Comparison of ENCODE assay signal across 13 cellular contexts in genomic region chr3:32781969-32782270, GRCh38. TPM values are rescaled to one million over a fixed set of nuclear protein-coding genes. Genes with fewer than 3 reads are reported as not detected.
A peak's percentile ranks its signal among the peaks of the same experiment; 100 is the strongest.
DNase-seq lines count a peak whose midpoint lies in the region; ATAC-seq and TF ChIP-seq lines count a peak whose summit lies in the region.
"Not testable (repeated sequence)": the region's sequence is repeated elsewhere in the genome, so short reads cannot be mapped to it uniquely, and the experiment has no call there.
"Had no signal": no experiment of that assay in that cellular context is flagged by ENCODE, and none has a peak within 500 bp of the region (broad histone marks: within the 10 kb centered on the region; RNA-seq: fewer than 3 reads in every experiment).

No MANE protein-coding gene starts in this region.

- not testable (repeated sequence) for H4K20me1 ChIP-seq in BLaER1 treated with 17β-estradiol and CSF1 and Interleukin-3, amounts not matched to agents 10 nM and 100 nM; smooth muscle cell (ENCODE audit: low read depth)

- not testable (repeated sequence) for H3K9me3 ChIP-seq in BLaER1 treated with 17β-estradiol and CSF1 and Interleukin-3, amounts not matched to agents 10 nM and 100 nM (replicated peaks in 1 of 11); SJCRH30 (replicated peaks); iPS-18a (ENCODE audit: control insufficient read depth, low read depth, low read length); smooth muscle cell (replicated peaks; ENCODE audit: low read depth)

- ATAC-seq in central memory CD8-positive, alpha-beta T cell (replicated peaks; ENCODE audit: extremely low read depth, poor library complexity, severe bottlenecking); naive thymus-derived CD8-positive, alpha-beta T cell: not testable (repeated sequence)

- H3K27me3 ChIP-seq in BLaER1 treated with 17β-estradiol and CSF1 and Interleukin-3, amounts not matched to agents 10 nM and 100 nM, result peaks cover 0 to 17% (median 12%) of the 10 kb centered on the region in 11 experiments; a peak in 12 of 22 replicates
- H3K27me3 ChIP-seq in SJCRH30; iPS-18a (ENCODE audit: control insufficient read depth, insufficient read depth, low read length): not testable (repeated sequence)
- peaks cover 12% of the 10 kb centered on the region for H3K27me3 ChIP-seq in smooth muscle cell (ENCODE audit: low read depth)

- peak overlapping the region in 2 of 10 experiments; percentile 59 to 62; a peak in 2 of 20 replicates for H3K4me3 ChIP-seq in BLaER1 treated with 17β-estradiol and CSF1 and Interleukin-3, amounts not matched to agents 10 nM and 100 nM
- H3K4me3 ChIP-seq in SJCRH30, result peak overlapping the region; percentile 68
- H3K4me3 ChIP-seq in iPS-18a (ENCODE audit: low read length), result peak overlapping the region; percentile 70
- H3K4me3 ChIP-seq in smooth muscle cell, result peak overlapping the region; percentile 61

- H3K36me3 ChIP-seq in BLaER1 treated with 17β-estradiol and CSF1 and Interleukin-3, amounts not matched to agents 10 nM and 100 nM; SJCRH30; iPS-18a (ENCODE audit: control insufficient read depth, low read depth, low read length); smooth muscle cell (ENCODE audit: low read depth): not testable (repeated sequence)

- not testable (repeated sequence) for DNase-seq in HFFc6; SJCRH30; activated T-helper 1 cell treated with anti-CD3 and anti-CD28 coated beads, Interleukin-12 subunit alpha, Interleukin-12 subunit beta, Interleukin-2, Interleukin-4 antibody, amounts not matched to agents 30 ng/mL and 10 ng/mL and 1 ng/mL, durations not matched to agents 14 hours and 24 hours and 36 hours (ENCODE audit: low spot score); central memory CD8-positive, alpha-beta T cell (ENCODE audit: low spot score in 2 of 2); naive thymus-derived CD8-positive, alpha-beta T cell; smooth muscle cell (lab: John Stamatoyannopoulos, UW; ENCODE audit: unreplicated experiment)

- not testable (repeated sequence) for H3K79me2 ChIP-seq in smooth muscle cell (ENCODE audit: low read depth)

- intact Hi-C loops in activated T-helper 1 cell treated with anti-CD3 and anti-CD28 coated beads, Interleukin-12 subunit alpha, Interleukin-12 subunit beta, Interleukin-2, Interleukin-4 antibody, amounts not matched to agents 30 ng/mL and 10 ng/mL and 1 ng/mL, durations not matched to agents 14 hours and 24 hours and 36 hours (cut with micrococcal nuclease), result loop anchor here (1.0 kb wide), 5 partner anchors 35 to 272 kb away; partner anchors contain the start of genes CNOT10 and TRIM71

- TF ChIP-seq CTCF in HFFc6 (IDR thresholded peaks at IDR 0.05); smooth muscle cell (IDR thresholded peaks at IDR 0.05; ENCODE audit: borderline replicate concordance, insufficient read depth, poor library complexity, severe bottlenecking): not testable (repeated sequence)

- H3K4me2 ChIP-seq in BLaER1 treated with 17β-estradiol and CSF1 and Interleukin-3, amounts not matched to agents 10 nM and 100 nM, result peak overlapping the region in 8 of 11 experiments; percentile 89 to 95 (median 94); a peak in 11 of 22 replicates
- H3K4me2 ChIP-seq in smooth muscle cell, result peak overlapping the region; percentile 90

- 84% methylated on average over 9 of the region's 9 CpGs for WGBS in smooth muscle cell (ENCODE audit: low lambda C conversion rate)

- not testable (repeated sequence) for H3K9ac ChIP-seq in BLaER1 treated with 17β-estradiol and CSF1 and Interleukin-3, amounts not matched to agents 10 nM and 100 nM; smooth muscle cell (ENCODE audit: low read depth)
- peak overlapping the region; percentile 47 for H3K9ac ChIP-seq in iPS-18a (ENCODE audit: low read length)

- H3K4me3 Mint-ChIP-seq in HFFc6, result peak overlapping the region; percentile 98
- H3K4me3 Mint-ChIP-seq in activated T-helper 1 cell treated with anti-CD3 and anti-CD28 coated beads, Interleukin-12 subunit alpha, Interleukin-12 subunit beta, Interleukin-2, Interleukin-4 antibody, amounts not matched to agents 30 ng/mL and 10 ng/mL and 1 ng/mL, durations not matched to agents 14 hours and 24 hours and 36 hours, result peak overlapping the region; percentile 48
- H3K4me3 Mint-ChIP-seq in central memory CD8-positive, alpha-beta T cell, result peak overlapping the region; percentile 86
- H3K4me3 Mint-ChIP-seq in naive thymus-derived CD8-positive, alpha-beta T cell, result peak overlapping the region; percentile 33 to 88 (median 57)

- POLR2A ChIA-PET in naive thymus-derived CD8-positive, alpha-beta T cell (lab: Charles Lee), result not testable (repeated sequence)

- not testable (repeated sequence) for H3F3A ChIP-seq in smooth muscle cell (ENCODE audit: low read depth)

- not testable (repeated sequence) for H3K4me1 Mint-ChIP-seq in HFFc6 (ENCODE audit: low read depth); activated T-helper 1 cell treated with anti-CD3 and anti-CD28 coated beads, Interleukin-12 subunit alpha, Interleukin-12 subunit beta, Interleukin-2, Interleukin-4 antibody, amounts not matched to agents 30 ng/mL and 10 ng/mL and 1 ng/mL, durations not matched to agents 14 hours and 24 hours and 36 hours (ENCODE audit: low read depth); central memory CD8-positive, alpha-beta T cell; naive thymus-derived CD8-positive, alpha-beta T cell

- H3K36me3 Mint-ChIP-seq in HFFc6 (ENCODE audit: low read depth); activated T-helper 1 cell treated with anti-CD3 and anti-CD28 coated beads, Interleukin-12 subunit alpha, Interleukin-12 subunit beta, Interleukin-2, Interleukin-4 antibody, amounts not matched to agents 30 ng/mL and 10 ng/mL and 1 ng/mL, durations not matched to agents 14 hours and 24 hours and 36 hours (ENCODE audit: low read depth); central memory CD8-positive, alpha-beta T cell (ENCODE audit: insufficient read depth); naive thymus-derived CD8-positive, alpha-beta T cell: not testable (repeated sequence)

- not testable (repeated sequence) for H3K27ac Mint-ChIP-seq in HFFc6; activated T-helper 1 cell treated with anti-CD3 and anti-CD28 coated beads, Interleukin-12 subunit alpha, Interleukin-12 subunit beta, Interleukin-2, Interleukin-4 antibody, amounts not matched to agents 30 ng/mL and 10 ng/mL and 1 ng/mL, durations not matched to agents 14 hours and 24 hours and 36 hours; central memory CD8-positive, alpha-beta T cell (ENCODE audit: low read depth); naive thymus-derived CD8-positive, alpha-beta T cell

- not testable (repeated sequence) for H3K27ac ChIP-seq in BLaER1 treated with 17β-estradiol and CSF1 and Interleukin-3, amounts not matched to agents 10 nM and 100 nM; SJCRH30; iPS-18a (ENCODE audit: low read length); smooth muscle cell (ENCODE audit: low read depth)

- H3K4me1 ChIP-seq in BLaER1 treated with 17β-estradiol and CSF1 and Interleukin-3, amounts not matched to agents 10 nM and 100 nM, result peaks cover 0 to 12% (median 6%) of the 10 kb centered on the region in 10 experiments; a peak in 16 of 20 replicates
- not testable (repeated sequence) for H3K4me1 ChIP-seq in SJCRH30
- H3K4me1 ChIP-seq in iPS-18a (ENCODE audit: control insufficient read depth, low read depth, low read length) (peaks cover 32% of the 10 kb centered on the region), smooth muscle cell (ENCODE audit: low read depth) (peaks cover 13% of the 10 kb centered on the region)

- not testable (repeated sequence) for H2AFZ ChIP-seq in smooth muscle cell (ENCODE audit: low read depth)

- not testable (repeated sequence) for H3K27me3 Mint-ChIP-seq in HFFc6 (ENCODE audit: insufficient read depth); activated T-helper 1 cell treated with anti-CD3 and anti-CD28 coated beads, Interleukin-12 subunit alpha, Interleukin-12 subunit beta, Interleukin-2, Interleukin-4 antibody, amounts not matched to agents 30 ng/mL and 10 ng/mL and 1 ng/mL, durations not matched to agents 14 hours and 24 hours and 36 hours (ENCODE audit: insufficient read depth); central memory CD8-positive, alpha-beta T cell
- peaks cover 0 to 10% (median 2%) of the 10 kb centered on the region in 5 donors for H3K27me3 Mint-ChIP-seq in naive thymus-derived CD8-positive, alpha-beta T cell

- not testable (repeated sequence) for H3K9me3 Mint-ChIP-seq in HFFc6; activated T-helper 1 cell treated with anti-CD3 and anti-CD28 coated beads, Interleukin-12 subunit alpha, Interleukin-12 subunit beta, Interleukin-2, Interleukin-4 antibody, amounts not matched to agents 30 ng/mL and 10 ng/mL and 1 ng/mL, durations not matched to agents 14 hours and 24 hours and 36 hours; central memory CD8-positive, alpha-beta T cell; naive thymus-derived CD8-positive, alpha-beta T cell

RNA-seq across cellular contexts. Expression of gene TRIM71, which starts 35.9 kb away (rescaled TPM):
- not detected for total RNA-seq in HFFc6 (2021; fragmentation: NEBNext Ultra II Directional; extraction: Animal tissue kit (Norgen Biotek cat#: 25700))
- total RNA-seq in SJCRH30 (2014; rRNA removed; shearing (Covaris generic)), result 0.05 TPM in 1 of 2 replicates, not detected in the other
- total RNA-seq in activated T-helper 1 cell treated with anti-CD3 and anti-CD28 coated beads, Interleukin-12 subunit alpha, Interleukin-12 subunit beta, Interleukin-2, Interleukin-4 antibody, amounts not matched to agents 30 ng/mL and 10 ng/mL and 1 ng/mL, durations not matched to agents 14 hours and 24 hours and 36 hours, result 0.08 TPM in 1 of 2 replicates, not detected in the other
- not detected for total RNA-seq in naive thymus-derived CD8-positive, alpha-beta T cell
- polyA plus RNA-seq in naive thymus-derived CD8-positive, alpha-beta T cell, result not detected
- total RNA-seq in smooth muscle cell, result 1.1 and 1.3 TPM in 2 replicates
- polyA plus RNA-seq in smooth muscle cell, result 0.19 and 0.47 TPM in 2 replicates
- total RNA-seq: aorta, fibroblast of villous mesenchyme, left colon, LHCN-M2, pulmonary artery endothelial cell had no signal
- polyA plus RNA-seq: aorta had no signal

Comparison
In these comparisons a context has a peak if more than half of its experiments do, and no peak if none do; other contexts are left out.
1. H3K4me3 Mint-ChIP-seq: peak in every context shown above with its lines; median percentile 98 in HFFc6; 86 in central memory CD8-positive, alpha-beta T cell; 57 in naive thymus-derived CD8-positive, alpha-beta T cell; 48 in activated T-helper 1 cell treated with anti-CD3 and anti-CD28 coated beads, Interleukin-12 subunit alpha, Interleukin-12 subunit beta, Interleukin-2, Interleukin-4 antibody, amounts not matched to agents 30 ng/mL and 10 ng/mL and 1 ng/mL, durations not matched to agents 14 hours and 24 hours and 36 hours.